16 cellular contexts compared by ENCODE assay signal in genomic region chr6:104161960-104162669, GRCh38.
A peak's percentile ranks its signal among the peaks of the same experiment; 100 is the strongest.
DNase-seq lines count a peak whose midpoint lies in the region; ATAC-seq and TF ChIP-seq lines count a peak whose summit lies in the region.
"Had no signal": no experiment of that assay in that cellular context is flagged by ENCODE, and none has a peak within 500 bp of the region (broad histone marks: within the 10 kb centered on the region; RNA-seq: fewer than 3 reads in every experiment).

No MANE protein-coding gene starts in this region.

- H3K27me3 Mint-ChIP-seq in osteocyte (ENCODE audit: unreplicated experiment): peaks cover 3% of the 10 kb centered on the region
- H3K27me3 Mint-ChIP-seq: activated naive CD8-positive, alpha-beta T cell; CD4-positive, CD25-positive, alpha-beta regulatory T cell had no signal

- H3K9me3 ChIP-seq in WERI-Rb-1 (ENCODE audit: severe bottlenecking): no peaks in the 10 kb centered on the region
- H3K9me3 ChIP-seq: prostate gland had no signal

- ATAC-seq in GM19395 (IDR thresholded peaks at IDR 0.05; ENCODE audit: unreplicated experiment): no peak
- ATAC-seq: Right ventricle myocardium inferior had no signal

- no peak overlapping the region for H3K4me3 ChIP-seq in WERI-Rb-1 (ENCODE audit: low read depth, low read length)
- H3K4me3 ChIP-seq: hepatocyte, prostate gland had no signal

- peaks cover 3% of the 10 kb centered on the region for H3K4me1 Mint-ChIP-seq in osteocyte (ENCODE audit: unreplicated experiment)
- H3K4me1 Mint-ChIP-seq: CD4-positive, CD25-positive, alpha-beta regulatory T cell had no signal

- H3K9me3 Mint-ChIP-seq in osteocyte (ENCODE audit: unreplicated experiment): peaks cover 22% of the 10 kb centered on the region

- no peaks in the 10 kb centered on the region for H3K27me3 ChIP-seq in WERI-Rb-1 (ENCODE audit: insufficient read depth, low read depth, severe bottlenecking)
- H3K27me3 ChIP-seq: hepatocyte had no signal

- no peak overlapping the region for H3K27ac Mint-ChIP-seq in osteocyte (ENCODE audit: unreplicated experiment)
- H3K27ac Mint-ChIP-seq: activated naive CD8-positive, alpha-beta T cell; CD4-positive, CD25-positive, alpha-beta regulatory T cell had no signal

- no peak for TF ChIP-seq CTCF in WERI-Rb-1 (IDR thresholded peaks at IDR 0.05; ENCODE audit: low read depth, low read length)
- TF ChIP-seq CTCF in osteocyte (IDR thresholded peaks at IDR 0.05): no peak

- no peaks in the 10 kb centered on the region for H3K36me3 Mint-ChIP-seq in osteocyte (ENCODE audit: unreplicated experiment)
- H3K36me3 Mint-ChIP-seq: activated naive CD8-positive, alpha-beta T cell; CD4-positive, CD25-positive, alpha-beta regulatory T cell had no signal

- H3K27ac ChIP-seq in WERI-Rb-1: no peak overlapping the region
- H3K27ac ChIP-seq: hepatocyte, prostate gland had no signal

- DNase-seq in HT1080 (ENCODE audit: low read depth): peak; percentile 80
- DNase-seq in amniotic epithelial cell (ENCODE audit: low read depth): peak; percentile 22
- DNase-seq in glomerular visceral epithelial cell (ENCODE audit: extremely low spot score): peak; percentile 5
- peak; percentile 60 for DNase-seq in stromal cell of bone marrow (ENCODE audit: low read depth)
- DNase-seq in WERI-Rb-1: no peak
- DNase-seq in osteocyte (ENCODE audit: extremely low spot score, unreplicated experiment): no peak
- DNase-seq: activated CD4-positive, alpha-beta T cell treated with anti-CD3 and anti-CD28 coated beads for 48 hours; CD4-positive, CD25-positive, alpha-beta regulatory T cell; left cardiac atrium; NCI-H2081 treated with DMSO at 0.1 percent for 48 hours; NCI-H774 had no signal

- no peaks in the 10 kb centered on the region for H3K36me3 ChIP-seq in WERI-Rb-1
- H3K36me3 ChIP-seq: prostate gland had no signal

- H3K4me3 Mint-ChIP-seq in osteocyte (ENCODE audit: unreplicated experiment): no peak overlapping the region
- H3K4me3 Mint-ChIP-seq: activated naive CD8-positive, alpha-beta T cell; CD4-positive, CD25-positive, alpha-beta regulatory T cell had no signal

Comparison
In these comparisons a context has a peak if more than half of its experiments do, and no peak if none do; other contexts are left out.
1. DNase-seq: peak in HT1080 (single experiment), amniotic epithelial cell (single experiment), glomerular visceral epithelial cell (single experiment) and stromal cell of bone marrow (single experiment); none in WERI-Rb-1 (single experiment) and osteocyte (single experiment).